In the genomic region with DNA sequence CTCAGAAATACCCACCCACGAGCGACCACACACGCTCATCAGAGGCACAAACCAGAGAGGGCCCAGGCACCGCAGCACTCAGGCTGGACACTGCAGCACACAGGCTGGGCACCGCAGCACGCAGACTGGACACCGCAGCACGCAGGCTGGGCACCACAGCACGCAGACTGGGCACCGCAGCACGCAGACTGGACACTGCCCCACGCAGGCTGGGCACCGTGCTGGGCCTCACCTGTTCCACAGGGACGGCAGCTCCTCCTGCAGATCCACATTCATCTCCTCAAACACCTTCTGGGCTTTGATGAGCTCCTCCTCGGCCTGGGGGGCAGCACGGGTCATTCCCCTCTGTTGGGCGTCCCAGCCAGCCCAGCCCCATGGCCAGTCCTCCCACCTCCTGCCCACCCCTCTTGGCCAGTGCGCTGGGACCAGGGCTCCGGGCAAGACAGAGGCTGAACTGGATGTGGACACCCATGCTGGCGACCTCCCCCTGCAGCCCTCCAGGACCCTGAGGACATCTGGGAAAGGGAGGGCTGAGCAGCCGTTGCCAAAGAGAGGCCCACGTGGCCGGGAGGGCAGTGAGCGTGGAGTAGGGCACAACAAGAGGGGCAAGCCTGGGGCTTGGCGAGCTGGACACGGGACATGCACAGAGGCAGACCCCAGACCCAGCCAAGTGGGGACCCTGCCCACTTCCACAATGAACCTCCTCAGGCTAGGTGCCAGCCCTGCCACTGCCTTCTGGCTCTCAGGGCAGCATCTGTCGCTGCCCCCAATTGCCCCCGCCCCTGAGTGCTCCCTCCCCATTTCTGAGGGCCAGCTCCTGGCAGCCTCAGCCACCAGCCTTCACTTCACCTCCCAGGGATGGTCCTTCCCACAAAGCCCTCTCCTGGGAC, we compare ENCODE assay signal across 1 cellular context.
TF ChIP-seq lines count a peak whose summit lies in the region.

No MANE protein-coding gene starts in this region.

TF ChIP-seq in HCT116, 20 proteins besides CTCF, POLR2A, EP300 and RAD21 (continued from another document):
- TF ChIP-seq, protein P1, sequence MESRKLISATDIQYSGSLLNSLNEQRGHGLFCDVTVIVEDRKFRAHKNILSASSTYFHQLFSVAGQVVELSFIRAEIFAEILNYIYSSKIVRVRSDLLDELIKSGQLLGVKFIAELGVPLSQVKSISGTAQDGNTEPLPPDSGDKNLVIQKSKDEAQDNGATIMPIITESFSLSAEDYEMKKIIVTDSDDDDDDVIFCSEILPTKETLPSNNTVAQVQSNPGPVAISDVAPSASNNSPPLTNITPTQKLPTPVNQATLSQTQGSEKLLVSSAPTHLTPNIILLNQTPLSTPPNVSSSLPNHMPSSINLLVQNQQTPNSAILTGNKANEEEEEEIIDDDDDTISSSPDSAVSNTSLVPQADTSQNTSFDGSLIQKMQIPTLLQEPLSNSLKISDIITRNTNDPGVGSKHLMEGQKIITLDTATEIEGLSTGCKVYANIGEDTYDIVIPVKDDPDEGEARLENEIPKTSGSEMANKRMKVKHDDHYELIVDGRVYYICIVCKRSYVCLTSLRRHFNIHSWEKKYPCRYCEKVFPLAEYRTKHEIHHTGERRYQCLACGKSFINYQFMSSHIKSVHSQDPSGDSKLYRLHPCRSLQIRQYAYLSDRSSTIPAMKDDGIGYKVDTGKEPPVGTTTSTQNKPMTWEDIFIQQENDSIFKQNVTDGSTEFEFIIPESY (IDR thresholded peaks at IDR 0.05; ENCODE audit: extremely low read depth, insufficient replicate concordance, low read length), result no peak
- no peak for TF ChIP-seq ELF1 (IDR thresholded peaks at IDR 0.05; ENCODE audit: borderline replicate concordance, low read depth)
- TF ChIP-seq EZH2 (IDR thresholded peaks at IDR 0.05), result no peak
- TF ChIP-seq, protein P2, sequence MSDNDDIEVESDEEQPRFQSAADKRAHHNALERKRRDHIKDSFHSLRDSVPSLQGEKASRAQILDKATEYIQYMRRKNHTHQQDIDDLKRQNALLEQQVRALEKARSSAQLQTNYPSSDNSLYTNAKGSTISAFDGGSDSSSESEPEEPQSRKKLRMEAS (IDR thresholded peaks at IDR 0.05), result no peak
